ENCODE assay signal across 29 cellular contexts in the genomic region with DNA sequence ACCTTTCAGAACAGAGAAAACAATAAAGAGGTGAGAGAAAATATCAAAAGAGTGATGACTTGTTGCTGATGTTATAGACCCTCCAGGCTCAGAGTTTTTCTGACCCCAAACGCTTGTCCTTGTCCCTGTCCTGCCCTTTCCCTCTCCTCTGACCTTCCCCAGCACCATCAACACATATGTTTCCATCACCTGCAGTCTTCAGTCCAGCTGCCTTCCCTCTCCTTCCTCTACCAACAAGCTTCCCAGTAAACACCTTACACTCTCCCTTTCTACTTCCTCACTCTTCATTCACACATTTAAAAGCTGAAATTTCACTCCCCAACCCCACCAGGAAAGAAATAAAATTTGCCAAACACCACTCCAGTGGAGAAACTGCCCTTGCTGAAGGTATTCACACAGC.
"Had no signal": no experiment of that assay in that cellular context is flagged by ENCODE, and none has a peak within 500 bp of the region (broad histone marks: within the 10 kb centered on the region; RNA-seq: fewer than 3 reads in every experiment).

No MANE protein-coding gene starts in this region.

- H3K9me3 Mint-ChIP-seq: stimulated activated effector memory CD8-positive, alpha-beta T cell treated with anti-CD3 and anti-CD28 coated beads, Interleukin-12 subunit alpha, Interleukin-12 subunit beta, amount 100 ng/mL, for 72 hours; stimulated activated memory B cell treated with anti-CD40 and anti-IgM and Interleukin-4, amounts not matched to agents 10 μg/mL and 1 μg/mL and 100 μg/mL, for 72 hours; stimulated activated naive B cell treated with anti-CD40 and anti-IgM and Interleukin-4, amounts not matched to agents 10 μg/mL and 1 μg/mL and 100 μg/mL, for 72 hours; stimulated activated naive CD8-positive, alpha-beta T cell treated with anti-CD3 and anti-CD28 coated beads, Interleukin-15, amount 100 ng/mL, for 72 hours; stimulated activated naive CD8-positive, alpha-beta T cell treated with anti-CD3 and anti-CD28 coated beads, Interleukin-15, Interleukin-2, amounts not matched to agents 100 ng/mL and 50 ng/mL, for 24 hours; type B pancreatic cell had no signal

- H3K27ac ChIP-seq: stomach, suprapubic skin, testis, thoracic aorta, thyroid gland, tibial artery, tibial nerve, transverse colon, upper lobe of left lung, upper lobe of right lung, uterus, vagina had no signal

- H3K36me3 ChIP-seq: stomach, suprapubic skin, thoracic aorta, thyroid gland, tibial artery, tibial nerve, transverse colon, upper lobe of left lung, upper lobe of right lung, uterus, vagina had no signal

- H3K27me3 ChIP-seq: testis, thyroid gland, uterus, vagina had no signal

- FAIRE-seq: urothelium cell line had no signal

- H3K4me1 ChIP-seq: upper lobe of right lung, uterus had no signal

- ATAC-seq: stimulated activated effector memory CD8-positive, alpha-beta T cell treated with anti-CD3 and anti-CD28 coated beads, Interleukin-12 subunit alpha, Interleukin-12 subunit beta, amount 100 ng/mL, for 72 hours; stimulated activated memory B cell treated with anti-CD40 and anti-IgM and Interleukin-4, amounts not matched to agents 10 μg/mL and 1 μg/mL and 100 μg/mL, for 72 hours; stimulated activated naive B cell treated with anti-CD40 and anti-IgM and Interleukin-4, amounts not matched to agents 10 μg/mL and 1 μg/mL and 100 μg/mL, for 72 hours; stimulated activated naive CD8-positive, alpha-beta T cell treated with anti-CD3 and anti-CD28 coated beads, Interleukin-15, amount 100 ng/mL, for 72 hours; stimulated activated naive CD8-positive, alpha-beta T cell treated with anti-CD3 and anti-CD28 coated beads, Interleukin-15, Interleukin-2, amounts not matched to agents 100 U/mL and 50 U/mL, for 24 hours; upper lobe of right lung had no signal

- DNase-seq: stimulated activated CD4-positive, alpha-beta T cell treated with anti-CD3 and anti-CD28 coated beads, Interleukin-2, amount 100 ng/mL, for 48 hours; stimulated activated CD4-positive, alpha-beta T cell treated with anti-CD3 and anti-CD28 coated beads, Interleukin-4, amount 100 ng/mL, for 1 hour; stimulated activated CD4-positive, alpha-beta T cell treated with anti-CD3 and anti-CD28 coated beads, Interleukin-4, amount 100 ng/mL, for 24 hours; stimulated activated CD4-positive, alpha-beta T cell treated with anti-CD3 and anti-CD28 coated beads, Interleukin-4, amount 100 ng/mL, for 4 hours; stimulated activated CD8-positive, alpha-beta memory T cell treated with anti-CD3 and anti-CD28 coated beads, Interleukin-4, amount 100 ng/mL, for 48 hours; stimulated activated naive B cell treated with anti-CD40 and anti-IgM and Interleukin-4, amounts not matched to agents 10 μg/mL and 1 μg/mL and 100 μg/mL, for 72 hours; stimulated activated naive CD4-positive, alpha-beta T cell; stimulated activated naive CD4-positive, alpha-beta T cell treated with Interleukin-2 at 50 U/mL for 16 hours; stimulated activated naive CD8-positive, alpha-beta T cell treated with anti-CD3 and anti-CD28 coated beads, Interleukin-15, amount 100 ng/mL, for 72 hours; stimulated activated naive CD8-positive, alpha-beta T cell treated with anti-CD3 and anti-CD28 coated beads, Interleukin-15, Interleukin-2, amounts not matched to agents 100 U/mL and 50 U/mL, for 24 hours; stomach; substantia nigra; testis; thyroid gland; tibial artery; transverse colon; trophoblast cell; upper lobe of left lung; upper lobe of right lung; uterus had no signal

- H3K27ac Mint-ChIP-seq: stimulated activated effector memory CD8-positive, alpha-beta T cell treated with anti-CD3 and anti-CD28 coated beads, Interleukin-12 subunit alpha, Interleukin-12 subunit beta, amount 100 ng/mL, for 72 hours; stimulated activated memory B cell treated with anti-CD40 and anti-IgM and Interleukin-4, amounts not matched to agents 10 μg/mL and 1 μg/mL and 100 μg/mL, for 72 hours; stimulated activated naive B cell treated with anti-CD40 and anti-IgM and Interleukin-4, amounts not matched to agents 10 μg/mL and 1 μg/mL and 100 μg/mL, for 72 hours; stimulated activated naive CD8-positive, alpha-beta T cell treated with anti-CD3 and anti-CD28 coated beads, Interleukin-15, amount 100 ng/mL, for 72 hours; stimulated activated naive CD8-positive, alpha-beta T cell treated with anti-CD3 and anti-CD28 coated beads, Interleukin-15, Interleukin-2, amounts not matched to agents 100 ng/mL and 50 ng/mL, for 24 hours; type B pancreatic cell had no signal

- H3K4me3 Mint-ChIP-seq: stimulated activated effector memory CD8-positive, alpha-beta T cell treated with anti-CD3 and anti-CD28 coated beads, Interleukin-12 subunit alpha, Interleukin-12 subunit beta, amount 100 ng/mL, for 72 hours; stimulated activated memory B cell treated with anti-CD40 and anti-IgM and Interleukin-4, amounts not matched to agents 10 μg/mL and 1 μg/mL and 100 μg/mL, for 72 hours; stimulated activated naive B cell treated with anti-CD40 and anti-IgM and Interleukin-4, amounts not matched to agents 10 μg/mL and 1 μg/mL and 100 μg/mL, for 72 hours; stimulated activated naive CD8-positive, alpha-beta T cell treated with anti-CD3 and anti-CD28 coated beads, Interleukin-15, amount 100 ng/mL, for 72 hours; stimulated activated naive CD8-positive, alpha-beta T cell treated with anti-CD3 and anti-CD28 coated beads, Interleukin-15, Interleukin-2, amounts not matched to agents 100 ng/mL and 50 ng/mL, for 24 hours; type B pancreatic cell had no signal

- H3K36me3 Mint-ChIP-seq: stimulated activated effector memory CD8-positive, alpha-beta T cell treated with anti-CD3 and anti-CD28 coated beads, Interleukin-12 subunit alpha, Interleukin-12 subunit beta, amount 100 ng/mL, for 72 hours; stimulated activated memory B cell treated with anti-CD40 and anti-IgM and Interleukin-4, amounts not matched to agents 10 μg/mL and 1 μg/mL and 100 μg/mL, for 72 hours; stimulated activated naive B cell treated with anti-CD40 and anti-IgM and Interleukin-4, amounts not matched to agents 10 μg/mL and 1 μg/mL and 100 μg/mL, for 72 hours had no signal

- H3K4me3 ChIP-seq: stomach, suprapubic skin, testis, thoracic aorta, thyroid gland, tibial artery, tibial nerve, transverse colon, upper lobe of left lung, upper lobe of right lung, uterus, vagina had no signal

- H3K9me3 ChIP-seq: stomach, suprapubic skin, testis, thoracic aorta, thyroid gland, tibial artery, tibial nerve, transverse colon, upper lobe of left lung, upper lobe of right lung, uterus, vagina had no signal

- H3K4me1 Mint-ChIP-seq: stimulated activated effector memory CD8-positive, alpha-beta T cell treated with anti-CD3 and anti-CD28 coated beads, Interleukin-12 subunit alpha, Interleukin-12 subunit beta, amount 100 ng/mL, for 72 hours; stimulated activated memory B cell treated with anti-CD40 and anti-IgM and Interleukin-4, amounts not matched to agents 10 μg/mL and 1 μg/mL and 100 μg/mL, for 72 hours had no signal
